In the genomic region with DNA sequence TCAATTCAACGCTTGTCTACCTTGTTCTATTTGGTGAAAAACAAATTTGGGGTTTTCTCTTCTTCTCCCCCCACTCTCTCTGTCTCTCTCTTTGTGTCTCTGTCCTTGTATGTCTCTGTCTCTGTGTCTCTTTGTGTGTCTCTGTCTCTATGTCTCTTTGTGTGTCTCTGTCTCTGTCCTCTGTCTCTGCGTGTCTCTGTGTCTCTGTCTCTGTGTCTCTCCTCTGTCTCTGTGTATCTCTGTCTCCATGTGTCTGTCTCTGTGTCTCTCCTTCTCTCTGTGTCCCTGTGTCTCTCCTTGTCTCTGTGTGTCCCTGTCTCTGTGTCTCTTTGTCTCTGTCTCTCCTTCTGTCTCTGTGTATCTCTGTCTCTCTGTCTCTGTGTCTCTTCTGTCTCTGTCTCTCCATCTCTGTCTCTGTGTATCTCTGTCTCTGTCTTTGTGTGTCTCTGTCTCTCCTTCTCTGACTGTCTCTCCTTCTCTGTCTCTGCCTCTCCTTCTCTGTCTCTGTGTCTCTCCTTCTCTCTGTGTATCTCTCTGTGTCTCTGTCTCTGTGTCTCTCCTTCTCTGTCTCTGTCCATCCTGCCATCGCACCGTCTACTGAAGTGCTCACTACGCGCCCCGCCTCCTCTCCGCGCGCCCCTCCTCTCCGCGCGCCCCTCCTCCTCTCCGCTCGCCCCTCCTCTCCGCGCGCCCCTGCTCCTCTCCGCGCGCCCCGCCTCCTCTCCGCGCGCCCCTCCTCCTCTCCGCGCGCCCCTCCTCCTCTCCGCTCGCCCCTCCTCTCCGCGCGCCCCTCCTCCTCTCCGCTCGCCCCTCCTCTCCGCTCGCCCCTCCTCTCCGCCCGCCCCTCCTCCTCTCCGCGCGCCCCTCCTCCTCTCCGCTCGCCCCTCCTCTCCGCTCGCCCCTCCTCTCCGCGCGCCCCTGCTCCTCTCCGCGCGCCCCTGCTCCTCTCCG, we compare ENCODE assay signal across 9 cellular contexts. TPM values are rescaled to one million over a fixed set of nuclear protein-coding genes. Genes with fewer than 3 reads are reported as not detected.
DNase-seq lines count a peak whose midpoint lies in the region; ATAC-seq lines count a peak whose summit lies in the region.
"Had no signal": no experiment of that assay in that cellular context is flagged by ENCODE, and none has a peak within 500 bp of the region (broad histone marks: within the 10 kb centered on the region; RNA-seq: fewer than 3 reads in every experiment).

No MANE protein-coding gene starts in this region.

- intact Hi-C loops in CD4-positive, alpha-beta memory T cell (cut with micrococcal nuclease): no loop called here
- intact Hi-C loops in left ventricle myocardium superior (cut with micrococcal nuclease): no loop called here

- peaks cover 21 to 33% of the 10 kb centered on the region in 2 donors for H3K27me3 Mint-ChIP-seq in CD4-positive, alpha-beta memory T cell

- H3K9me3 ChIP-seq in CD4-positive, alpha-beta memory T cell (ENCODE audit: control insufficient read depth in 1 of 2, low read length in 2 of 2): no peaks in the 10 kb centered on the region
- no peaks in the 10 kb centered on the region for H3K9me3 ChIP-seq in Karpas-422 (ENCODE audit: low read length)

- H3K4me2 ChIP-seq in Karpas-422 (ENCODE audit: low read depth, low read length, poor library complexity, severe bottlenecking): peak overlapping the region; percentile 80

- H3K9me2 ChIP-seq in Karpas-422 (replicated peaks; ENCODE audit: insufficient read depth, low read length): no peaks in the 10 kb centered on the region

- peak overlapping the region; percentile 79 to 96 (median 88) for H3K4me3 Mint-ChIP-seq in CD4-positive, alpha-beta memory T cell

- ATAC-seq in left ventricle myocardium superior (peak; percentile 46), GM18502 (IDR thresholded peaks at IDR 0.05; ENCODE audit: poor library complexity, unreplicated experiment) (no peak), GM18520 (IDR thresholded peaks at IDR 0.05; ENCODE audit: unreplicated experiment) (no peak), GM21576 (IDR thresholded peaks at IDR 0.05; ENCODE audit: unreplicated experiment) (no peak)
- ATAC-seq in stimulated activated naive CD8-positive, alpha-beta T cell treated with anti-CD3 and anti-CD28 coated beads, Interleukin-15, Interleukin-2, amounts not matched to agents 100 U/mL and 50 U/mL, for 24 hours: no peak

- DNase-seq in CD4-positive, alpha-beta memory T cell: peak in 4 of 5 donors; percentile 22 to 45 (median 36)
- DNase-seq in Karpas-422 (peak; percentile 86), left ventricle myocardium superior (no peak)
- DNase-seq in activated CD4-positive, alpha-beta T cell treated with anti-CD3 and anti-CD28 coated beads, Interleukin-2, amount 50 U/mL, for 1 hour: peak; percentile 20
- DNase-seq in stimulated activated naive CD8-positive, alpha-beta T cell treated with anti-CD3 and anti-CD28 coated beads, Interleukin-15, Interleukin-2, amounts not matched to agents 100 U/mL and 50 U/mL, for 24 hours: peak; percentile 35
- DNase-seq: left cardiac atrium had no signal

- H3K27me3 ChIP-seq in CD4-positive, alpha-beta memory T cell (ENCODE audit: insufficient read depth, low read length): peaks cover 4% of the 10 kb centered on the region
- no peaks in the 10 kb centered on the region for H3K27me3 ChIP-seq in Karpas-422 (ENCODE audit: low read length)

- POLR2A ChIA-PET in CD4-positive, alpha-beta memory T cell (lab: Charles Lee; ENCODE audit: partially characterized antibody): no interaction called here

- CTCF ChIA-PET in CD4-positive, alpha-beta memory T cell (lab: Charles Lee; ENCODE audit: partially characterized antibody): no interaction called here

- no peaks in the 10 kb centered on the region for H4K20me1 ChIP-seq in Karpas-422 (ENCODE audit: insufficient read depth, low read depth, low read length)

- H3K27ac Mint-ChIP-seq in CD4-positive, alpha-beta memory T cell: peak overlapping the region in 6 of 7 donors; percentile 43 to 94 (median 69)

- H3K27ac ChIP-seq in CD4-positive, alpha-beta memory T cell (ENCODE audit: low read depth, low read length): no peak overlapping the region
- no peak overlapping the region for H3K27ac ChIP-seq in Karpas-422 (ENCODE audit: low read length)

- peak overlapping the region; percentile 68 for H3K9ac ChIP-seq in Karpas-422 (ENCODE audit: low read length)

- peaks cover 11% of the 10 kb centered on the region for H3K4me1 ChIP-seq in CD4-positive, alpha-beta memory T cell (ENCODE audit: insufficient read depth, low read length)
- H3K4me1 ChIP-seq in Karpas-422 (ENCODE audit: low read length): peaks cover 28% of the 10 kb centered on the region

- no peaks in the 10 kb centered on the region for H3K36me3 ChIP-seq in CD4-positive, alpha-beta memory T cell (ENCODE audit: insufficient read depth, low read length)
- no peaks in the 10 kb centered on the region for H3K36me3 ChIP-seq in Karpas-422 (ENCODE audit: insufficient read depth, low read length)

- H2AFZ ChIP-seq in Karpas-422 (ENCODE audit: low read length): peak overlapping the region; percentile 37; the same call in 1 of the 2 replicates

- peak overlapping the region; percentile 18 to 52 for H3K4me3 ChIP-seq in CD4-positive, alpha-beta memory T cell (ENCODE audit: low read length in 2 of 2)
- peak overlapping the region; percentile 67 for H3K4me3 ChIP-seq in Karpas-422 (ENCODE audit: low read length)

- peaks cover 15 to 41% (median 28%) of the 10 kb centered on the region in 4 donors for H3K4me1 Mint-ChIP-seq in CD4-positive, alpha-beta memory T cell

- H3K36me3 Mint-ChIP-seq in CD4-positive, alpha-beta memory T cell: no peaks in the 10 kb centered on the region

- no peaks in the 10 kb centered on the region for H3K79me2 ChIP-seq in Karpas-422 (ENCODE audit: low read length)

- peaks cover 0 to 10% (median 0%) of the 10 kb centered on the region in 8 donors for H3K9me3 Mint-ChIP-seq in CD4-positive, alpha-beta memory T cell

RNA-seq across cellular contexts. Expression of gene LRCOL1, which starts 12.8 kb away (rescaled TPM):
- total RNA-seq in CD4-positive, alpha-beta memory T cell: not detected
- polyA plus RNA-seq in CD4-positive, alpha-beta memory T cell: not detected
- total RNA-seq in Karpas-422 (2014; rRNA removed; shearing (Covaris generic); ENCODE audit: low replicate concordance): not detected in 2 replicates
- total RNA-seq in left ventricle myocardium superior: not detected
- total RNA-seq: left cardiac atrium had no signal

RNA-seq across cellular contexts. Expression of gene P2RX2, which starts 21.0 kb away (rescaled TPM):
- not detected for total RNA-seq in CD4-positive, alpha-beta memory T cell
- not detected for polyA plus RNA-seq in CD4-positive, alpha-beta memory T cell
- not detected in 2 replicates for total RNA-seq in Karpas-422 (2014; rRNA removed; shearing (Covaris generic); ENCODE audit: low replicate concordance)
- total RNA-seq in left ventricle myocardium superior: not detected
- total RNA-seq: left cardiac atrium had no signal
